21 cellular contexts compared by ENCODE assay signal in genomic region chr2:226471987-226472470, GRCh38.
"Had no signal": no experiment of that assay in that cellular context is flagged by ENCODE, and none has a peak within 500 bp of the region (broad histone marks: within the 10 kb centered on the region; RNA-seq: fewer than 3 reads in every experiment).

No MANE protein-coding gene starts in this region.

- H3K36me3 ChIP-seq: esophagus muscularis mucosa, gastroesophageal sphincter, heart left ventricle, left lung, lower lobe of right lung had no signal

- H3K27ac ChIP-seq: coronary artery, dorsolateral prefrontal cortex, esophagus muscularis mucosa, foreskin keratinocyte, gastroesophageal sphincter, heart left ventricle, hepatocyte, left lung, lower lobe of right lung had no signal

- H3K27me3 ChIP-seq: dorsolateral prefrontal cortex, esophagus muscularis mucosa, foreskin keratinocyte, gastroesophageal sphincter, heart left ventricle, hepatocyte, left lung had no signal

- DNase-seq: dermis blood vessel endothelial cell; dorsolateral prefrontal cortex; effector CD4-positive, alpha-beta T cell; effector memory CD4-positive, alpha-beta T cell; foreskin keratinocyte; heart left ventricle; hypothalamus; left cardiac atrium; left lung; left ventricle myocardium superior; lower lobe of right lung; mesenchymal stem cell; midbrain had no signal

- H3K4me3 ChIP-seq: coronary artery, dorsolateral prefrontal cortex, esophagus muscularis mucosa, gastroesophageal sphincter, heart left ventricle, hepatocyte, left lung, lower lobe of right lung had no signal

- H3K4me2 ChIP-seq: hepatocyte had no signal

- H3K9me3 ChIP-seq: esophagus muscularis mucosa, left lung, lower lobe of right lung had no signal

- H3K79me2 ChIP-seq: hepatocyte had no signal

- FAIRE-seq: colon, endothelial cell of umbilical vein, frontal cortex, islet of Langerhans had no signal

- H2AFZ ChIP-seq: hepatocyte had no signal

- H3K4me1 ChIP-seq: heart left ventricle, left lung, lower lobe of right lung had no signal

- ATAC-seq: foreskin keratinocyte, gastroesophageal sphincter, heart left ventricle, left cardiac atrium, left lung, left ventricle myocardium superior, lower lobe of right lung had no signal
